22 cellular contexts compared by ENCODE assay signal in genomic region chr12:62764251-62764650, GRCh38.
DNase-seq lines count a peak whose midpoint lies in the region; ATAC-seq and TF ChIP-seq lines count a peak whose summit lies in the region.
"Had no signal": no experiment of that assay in that cellular context is flagged by ENCODE, and none has a peak within 500 bp of the region (broad histone marks: within the 10 kb centered on the region; RNA-seq: fewer than 3 reads in every experiment).

No MANE protein-coding gene starts in this region.

- no peaks in the 10 kb centered on the region for H3K27me3 ChIP-seq in mesenchymal stem cell (ENCODE audit: control insufficient read depth in 1 of 2, insufficient read depth in 1 of 2, low read length in 2 of 2)
- H3K27me3 ChIP-seq: BE2C had no signal

- H3K18ac ChIP-seq in mesenchymal stem cell (ENCODE audit: low read depth in 1 of 2, low read length in 2 of 2), result no peak overlapping the region

- no peaks in the 10 kb centered on the region for H3K79me1 ChIP-seq in mesenchymal stem cell (replicated peaks; ENCODE audit: low read length, poor library complexity, severe bottlenecking)

- no peak overlapping the region for H2BK15ac ChIP-seq in mesenchymal stem cell (ENCODE audit: low read depth, poor library complexity, severe bottlenecking)

- peak; percentile 7 for ATAC-seq in Right ventricle myocardium superior (ENCODE audit: poor library complexity)
- no peak for ATAC-seq in GM18909 (IDR thresholded peaks at IDR 0.05; ENCODE audit: poor library complexity, unreplicated experiment)
- ATAC-seq: HepG2 had no signal

- H3K27me3 Mint-ChIP-seq in endothelial cell (ENCODE audit: unreplicated experiment), result peaks cover 6% of the 10 kb centered on the region
- no peaks in the 10 kb centered on the region for H3K27me3 Mint-ChIP-seq in type B pancreatic cell

- intact Hi-C loops in Right ventricle myocardium superior (cut with DNase I) (no loop called here), cardiac septum (cut with DNase I) (no loop called here)

- TF ChIP-seq CTCF in endothelial cell (IDR thresholded peaks at IDR 0.05; ENCODE audit: unreplicated experiment) (no peak), type B pancreatic cell (conservative IDR thresholded peaks at IDR 0.05) (no peak)

- no peak overlapping the region for H3K4ac ChIP-seq in mesenchymal stem cell (ENCODE audit: low read depth in 1 of 2, low read length in 2 of 2)

- H4K8ac ChIP-seq in mesenchymal stem cell (ENCODE audit: low read length), result no peak overlapping the region

- no peak overlapping the region for H2AFZ ChIP-seq in mesenchymal stem cell (ENCODE audit: low read depth, low read length)

- H3K9me3 Mint-ChIP-seq in endothelial cell (ENCODE audit: unreplicated experiment) (no peaks in the 10 kb centered on the region), type B pancreatic cell (peaks cover 7% of the 10 kb centered on the region)
- H3K9me3 Mint-ChIP-seq: CD4-positive, CD25-positive, alpha-beta regulatory T cell had no signal

- no peak overlapping the region for H2BK12ac ChIP-seq in mesenchymal stem cell (ENCODE audit: low read length in 2 of 2)

- H3K27ac ChIP-seq in mesenchymal stem cell (ENCODE audit: low read length, poor library complexity, severe bottlenecking), result no peak overlapping the region
- H3K27ac ChIP-seq: 22Rv1, KMS-11 had no signal

- peak overlapping the region; percentile 58 for H3K9ac ChIP-seq in mesenchymal stem cell (ENCODE audit: low read length)
- H3K9ac ChIP-seq: KMS-11 had no signal

- no peak overlapping the region for H4K91ac ChIP-seq in mesenchymal stem cell (ENCODE audit: low read length)

- no peak overlapping the region for H2AK5ac ChIP-seq in mesenchymal stem cell (ENCODE audit: low read length, severe bottlenecking)

- no peak for DNase-seq in Right ventricle myocardium superior
- no peak for DNase-seq in cardiac septum (ENCODE audit: low spot score)
- no peak for DNase-seq in endothelial cell (ENCODE audit: low spot score)
- DNase-seq in mesenchymal stem cell, result no peak
- no peak for DNase-seq in type B pancreatic cell (ENCODE audit: extremely low spot score, unreplicated experiment)
- no peak for DNase-seq in mesenteric fat pad (ENCODE audit: low spot score)
- no peak for DNase-seq in cerebellum (ENCODE audit: low spot score)
- DNase-seq: BE2C; CD4-positive, CD25-positive, alpha-beta regulatory T cell; DMS153; GF-D8; MV-4-11; NCI-H187; NCI-H2227 treated with DMSO at 0.1 percent for 48 hours; NCI-H524; NCI-H82; OCI-M1; SHP77 treated with DMSO at 0.1 percent for 48 hours had no signal

- H3K4me3 Mint-ChIP-seq in endothelial cell (ENCODE audit: unreplicated experiment) (peak overlapping the region; percentile 22), type B pancreatic cell (no peak overlapping the region)
- H3K4me3 Mint-ChIP-seq: CD4-positive, CD25-positive, alpha-beta regulatory T cell had no signal

- H2BK5ac ChIP-seq in mesenchymal stem cell (ENCODE audit: low read depth, low read length, poor library complexity, severe bottlenecking), result no peak overlapping the region

- no peak overlapping the region for H3K4me2 ChIP-seq in mesenchymal stem cell (ENCODE audit: low read length, poor library complexity, severe bottlenecking)
- H3K4me2 ChIP-seq: KMS-11 had no signal

- H3K36me3 Mint-ChIP-seq in endothelial cell (ENCODE audit: low read depth, unreplicated experiment) (peaks cover 53% of the 10 kb centered on the region), type B pancreatic cell (peaks cover 26% of the 10 kb centered on the region)
- H3K36me3 Mint-ChIP-seq: CD4-positive, CD25-positive, alpha-beta regulatory T cell had no signal

- peaks cover 0 to 3% of the 10 kb centered on the region in 2 experiments for H3K36me3 ChIP-seq in mesenchymal stem cell (ENCODE audit: control insufficient read depth in 1 of 2, insufficient read depth in 2 of 2, low read depth in 1 of 2, low read length in 2 of 2)
- H3K36me3 ChIP-seq: BE2C had no signal

- no peak overlapping the region for H3K23ac ChIP-seq in mesenchymal stem cell (ENCODE audit: low read length in 2 of 2)

- H3K9me3 ChIP-seq in mesenchymal stem cell (ENCODE audit: control insufficient read depth, low read length), result no peaks in the 10 kb centered on the region
- H3K9me3 ChIP-seq: BE2C had no signal

- H3K4me1 Mint-ChIP-seq in endothelial cell (ENCODE audit: unreplicated experiment) (peaks cover 13% of the 10 kb centered on the region), type B pancreatic cell (ENCODE audit: unreplicated experiment) (peaks cover 54% of the 10 kb centered on the region)

- H2BK120ac ChIP-seq in mesenchymal stem cell (ENCODE audit: low read depth, low read length), result no peak overlapping the region

- H3K4me3 ChIP-seq in mesenchymal stem cell (ENCODE audit: insufficient read depth in 1 of 2, low read depth in 1 of 2, low read length in 2 of 2), result no peak overlapping the region

- peak overlapping the region; percentile 30 for H3K27ac Mint-ChIP-seq in endothelial cell (ENCODE audit: unreplicated experiment)
- H3K27ac Mint-ChIP-seq in type B pancreatic cell, result peak overlapping the region; percentile 24
- H3K27ac Mint-ChIP-seq: CD4-positive, CD25-positive, alpha-beta regulatory T cell had no signal

- H3K4me1 ChIP-seq in mesenchymal stem cell (ENCODE audit: control insufficient read depth, insufficient read depth, low read depth, low read length), result peaks cover 6% of the 10 kb centered on the region
- H3K4me1 ChIP-seq: BE2C had no signal

- H3K14ac ChIP-seq in mesenchymal stem cell (ENCODE audit: low read length in 2 of 2), result no peak overlapping the region

- 100% methylated on average over 3 of the region's 3 CpGs for WGBS in mesenchymal stem cell
